ENCODE assay signal across 10 cellular contexts in the genomic region with DNA sequence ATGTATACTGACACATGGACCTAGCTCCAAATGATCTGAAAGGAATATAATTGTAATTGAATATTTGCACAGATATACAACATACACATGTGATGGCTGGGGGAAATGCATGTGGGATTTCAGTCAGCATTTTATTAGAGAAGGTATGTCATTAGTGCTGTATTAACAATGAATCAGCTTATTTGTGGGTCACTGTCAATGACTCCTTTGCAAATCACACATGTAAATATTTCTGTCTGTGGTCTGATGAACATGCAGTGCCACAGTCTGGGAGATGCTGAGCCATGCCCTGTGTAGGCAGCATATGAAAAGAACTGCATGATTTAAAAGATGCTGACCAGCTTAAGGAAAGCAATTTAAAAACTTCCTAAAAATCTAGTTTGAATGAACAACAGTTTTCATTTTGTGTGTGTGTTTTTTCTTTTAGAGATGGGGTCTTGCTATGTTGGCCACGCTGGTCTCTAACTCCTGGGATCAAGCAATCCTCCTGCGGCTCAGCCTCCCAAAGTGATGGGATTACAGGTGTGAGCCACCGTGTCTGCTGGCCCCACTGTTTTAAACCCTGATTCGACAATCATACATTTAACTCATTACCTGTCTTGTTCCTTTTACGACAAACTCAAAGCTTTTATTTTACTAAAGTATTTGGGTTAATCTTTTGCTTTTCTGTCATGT. TPM values are rescaled to one million over a fixed set of nuclear protein-coding genes. Genes with fewer than 3 reads are reported as not detected.
A peak's percentile ranks its signal among the peaks of the same experiment; 100 is the strongest.
DNase-seq lines count a peak whose midpoint lies in the region; ATAC-seq and TF ChIP-seq lines count a peak whose summit lies in the region.
"Had no signal": no experiment of that assay in that cellular context is flagged by ENCODE, and none has a peak within 500 bp of the region (broad histone marks: within the 10 kb centered on the region; RNA-seq: fewer than 3 reads in every experiment).

No MANE protein-coding gene starts in this region.

- no peaks in the 10 kb centered on the region for H3K9me3 Mint-ChIP-seq in activated CD4-positive, alpha-beta T cell treated with anti-CD3 and anti-CD28 coated beads, Interleukin-2, amount 10 ng/mL, durations not matched to agents 7 days and 5 days
- no peaks in the 10 kb centered on the region for H3K9me3 Mint-ChIP-seq in activated naive CD8-positive, alpha-beta T cell treated with anti-CD3 and anti-CD28 coated beads, Interleukin-2, amount 50 U/mL, for 24 hours
- no peaks in the 10 kb centered on the region for H3K9me3 Mint-ChIP-seq in immature natural killer cell

- peak overlapping the region; percentile 54 for H3K4me3 Mint-ChIP-seq in activated CD4-positive, alpha-beta T cell treated with anti-CD3 and anti-CD28 coated beads, Interleukin-2, amount 10 ng/mL, durations not matched to agents 7 days and 5 days
- H3K4me3 Mint-ChIP-seq in activated naive CD8-positive, alpha-beta T cell treated with anti-CD3 and anti-CD28 coated beads, Interleukin-2, amount 50 U/mL, for 24 hours, result peak overlapping the region; percentile 81
- H3K4me3 Mint-ChIP-seq in immature natural killer cell, result peak overlapping the region; percentile 64 to 75 (median 69)

- no peak for ATAC-seq in activated naive CD8-positive, alpha-beta T cell treated with anti-CD3 and anti-CD28 coated beads, Interleukin-2, amount 50 U/mL, for 24 hours
- ATAC-seq in HG03432 (IDR thresholded peaks at IDR 0.05; ENCODE audit: unreplicated experiment), result no peak

- H3K4me1 Mint-ChIP-seq in activated CD4-positive, alpha-beta T cell treated with anti-CD3 and anti-CD28 coated beads, Interleukin-2, amount 10 ng/mL, durations not matched to agents 7 days and 5 days, result peaks cover 12% of the 10 kb centered on the region
- H3K4me1 Mint-ChIP-seq in activated naive CD8-positive, alpha-beta T cell treated with anti-CD3 and anti-CD28 coated beads, Interleukin-2, amount 50 U/mL, for 24 hours, result peaks cover 28% of the 10 kb centered on the region
- H3K4me1 Mint-ChIP-seq in immature natural killer cell, result peaks cover 17 to 20% of the 10 kb centered on the region in 2 donors

- intact Hi-C loops in ascending aorta (cut with DNase I), result loop anchor here (5.0 kb wide), 1 partner anchor 130 kb away; no protein-coding TSS in a partner anchor

- POLR2A ChIA-PET in activated CD4-positive, alpha-beta T cell treated with anti-CD3 and anti-CD28 coated beads, Interleukin-2, amount 10 ng/mL, durations not matched to agents 7 days and 5 days (lab: Charles Lee), result no interaction called here

- peaks cover 16% of the 10 kb centered on the region for H3K27me3 Mint-ChIP-seq in activated CD4-positive, alpha-beta T cell treated with anti-CD3 and anti-CD28 coated beads, Interleukin-2, amount 10 ng/mL, durations not matched to agents 7 days and 5 days
- peaks cover 10% of the 10 kb centered on the region for H3K27me3 Mint-ChIP-seq in activated naive CD8-positive, alpha-beta T cell treated with anti-CD3 and anti-CD28 coated beads, Interleukin-2, amount 50 U/mL, for 24 hours
- peaks cover 11 to 12% (median 11%) of the 10 kb centered on the region in 3 donors for H3K27me3 Mint-ChIP-seq in immature natural killer cell (ENCODE audit: low read depth in 3 of 3)

- H3K27ac ChIP-seq in stomach smooth muscle (ENCODE audit: low read length) (no peak overlapping the region), ascending aorta (no peak overlapping the region)

- H3K27me3 ChIP-seq in stomach smooth muscle (ENCODE audit: control insufficient read depth in 1 of 2, insufficient read depth in 2 of 2, low read length in 2 of 2), result peaks cover 0 to 3% of the 10 kb centered on the region in 2 donors
- H3K27me3 ChIP-seq in ascending aorta, result no peaks in the 10 kb centered on the region

- CTCF ChIA-PET in activated CD4-positive, alpha-beta T cell treated with anti-CD3 and anti-CD28 coated beads, Interleukin-2, amount 10 ng/mL, durations not matched to agents 7 days and 5 days (lab: Charles Lee), result interaction anchor here (0.8 to 1.3 kb wide), 3 partner anchors 12 to 113 kb away, joined by 3 read pairs; no protein-coding TSS in a partner anchor

- TF ChIP-seq CTCF in ascending aorta (IDR thresholded peaks at IDR 0.05), result no peak

- H3K4me1 ChIP-seq in stomach smooth muscle (ENCODE audit: control insufficient read depth, insufficient read depth, low read length) (peaks cover 5% of the 10 kb centered on the region), ascending aorta (peaks cover 0 to 2% of the 10 kb centered on the region in 2 donors)

- no peak for DNase-seq in activated CD4-positive, alpha-beta T cell treated with anti-CD3 and anti-CD28 coated beads, Interleukin-2, amount 10 ng/mL, durations not matched to agents 7 days and 5 days
- no peak for DNase-seq in activated CD4-positive, alpha-beta T cell treated with anti-CD3 and anti-CD28 coated beads, Interleukin-2, amount 50 U/mL, for 48 hours
- no peak for DNase-seq in activated naive CD8-positive, alpha-beta T cell treated with anti-CD3 and anti-CD28 coated beads, Interleukin-2, amount 50 U/mL, for 24 hours
- no peak for DNase-seq in immature natural killer cell
- DNase-seq in ascending aorta (ENCODE audit: low spot score in 2 of 2), result no peak
- DNase-seq in NCI-H146 treated with DMSO at 0.1 percent for 48 hours (lab: John Stamatoyannopoulos, UW; ENCODE audit: unreplicated experiment), result no peak
- DNase-seq: NCI-H1092, RPMI8226 had no signal

- no peak overlapping the region for H3K9ac ChIP-seq in stomach smooth muscle (ENCODE audit: low read length in 2 of 2)

- H3K4me3 ChIP-seq in stomach smooth muscle (ENCODE audit: low read length in 2 of 2) (peak overlapping the region; percentile 50 to 83), ascending aorta (no peak overlapping the region)

- H3K27ac Mint-ChIP-seq in activated CD4-positive, alpha-beta T cell treated with anti-CD3 and anti-CD28 coated beads, Interleukin-2, amount 10 ng/mL, durations not matched to agents 7 days and 5 days, result no peak overlapping the region
- H3K27ac Mint-ChIP-seq in activated naive CD8-positive, alpha-beta T cell treated with anti-CD3 and anti-CD28 coated beads, Interleukin-2, amount 50 U/mL, for 24 hours, result peak overlapping the region; percentile 61
- no peak overlapping the region for H3K27ac Mint-ChIP-seq in immature natural killer cell

- H3K36me3 ChIP-seq in stomach smooth muscle (ENCODE audit: control insufficient read depth in 2 of 2, insufficient read depth in 2 of 2, low read length in 2 of 2) (no peaks in the 10 kb centered on the region), ascending aorta (no peaks in the 10 kb centered on the region)

- H3K36me3 Mint-ChIP-seq in activated CD4-positive, alpha-beta T cell treated with anti-CD3 and anti-CD28 coated beads, Interleukin-2, amount 10 ng/mL, durations not matched to agents 7 days and 5 days (ENCODE audit: low read depth), result no peaks in the 10 kb centered on the region
- peaks cover 22% of the 10 kb centered on the region for H3K36me3 Mint-ChIP-seq in activated naive CD8-positive, alpha-beta T cell treated with anti-CD3 and anti-CD28 coated beads, Interleukin-2, amount 50 U/mL, for 24 hours (ENCODE audit: low read depth)
- H3K36me3 Mint-ChIP-seq in immature natural killer cell, result peaks cover 0 to 2% (median 0%) of the 10 kb centered on the region in 3 donors

- H3K9me3 ChIP-seq in stomach smooth muscle (ENCODE audit: control insufficient read depth in 2 of 2, low read length in 2 of 2), result no peaks in the 10 kb centered on the region
- no peaks in the 10 kb centered on the region for H3K9me3 ChIP-seq in ascending aorta

RNA-seq across cellular contexts. Expression of gene B3GNT5, which starts 0.8 kb away (rescaled TPM):
- total RNA-seq in activated CD4-positive, alpha-beta T cell treated with anti-CD3 and anti-CD28 coated beads, Interleukin-2, amount 10 ng/mL, durations not matched to agents 7 days and 5 days, result under 1 TPM; 0.67 to 0.71 TPM
- polyA plus RNA-seq in immature natural killer cell, result 1 to 10 TPM in 1 of 3 donors, under 1 TPM in 1, not detected in 1; 0.48 to 1.1 TPM
- 0.11 TPM for total RNA-seq in ascending aorta

Comparison
In these comparisons a context has a peak if more than half of its experiments do, and no peak if none do; other contexts are left out.
1. H3K4me3 ChIP-seq: peak in stomach smooth muscle (2 of 2); none in ascending aorta (0 of 2).
2. Peak in every context shown above with its lines, with median percentiles within 50 percentile points of each other: H3K4me3 Mint-ChIP-seq.